ENCODE assay signal across 10 cellular contexts in the genomic region with DNA sequence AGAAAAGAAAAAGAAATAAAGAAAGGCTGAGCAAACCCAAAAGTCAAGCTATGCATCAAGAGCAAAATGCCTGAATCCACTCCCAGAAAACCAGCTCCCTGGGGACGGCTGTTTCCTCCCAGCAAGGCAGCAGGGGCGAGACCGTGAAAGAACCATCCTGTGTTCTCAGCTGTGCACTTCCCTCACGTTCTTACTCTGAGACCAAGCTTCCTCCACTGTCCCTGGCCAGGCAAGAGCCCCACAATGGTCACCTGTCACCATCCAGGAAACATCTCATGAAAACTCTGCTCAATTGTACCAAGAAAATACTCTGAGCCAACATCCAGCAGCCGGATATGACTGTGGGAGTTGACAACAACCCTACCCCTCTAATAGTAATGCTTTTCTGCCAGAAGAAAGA. TPM values are rescaled to one million over a fixed set of nuclear protein-coding genes. Genes with fewer than 3 reads are reported as not detected.
DNase-seq lines count a peak whose midpoint lies in the region; ATAC-seq and TF ChIP-seq lines count a peak whose summit lies in the region.
"Had no signal": no experiment of that assay in that cellular context is flagged by ENCODE, and none has a peak within 500 bp of the region (broad histone marks: within the 10 kb centered on the region; RNA-seq: fewer than 3 reads in every experiment).

No MANE protein-coding gene starts in this region.

- H3K4me3 ChIP-seq in endodermal cell (ENCODE audit: low read length) (no peak overlapping the region), sigmoid colon (no peak overlapping the region)

- H3K9me3 ChIP-seq in endodermal cell (ENCODE audit: control insufficient read depth, low read length) (no peaks in the 10 kb centered on the region), sigmoid colon (no peaks in the 10 kb centered on the region)

- H3K36me3 ChIP-seq in endodermal cell (ENCODE audit: control insufficient read depth, insufficient read depth, low read length) (peaks cover 9% of the 10 kb centered on the region), sigmoid colon (no peaks in the 10 kb centered on the region)

- TF ChIP-seq CTCF in endodermal cell (conservative IDR thresholded peaks at IDR 0.05) = no peak
- TF ChIP-seq CTCF in sigmoid colon (IDR thresholded peaks at IDR 0.05) = no peak

- no peak overlapping the region for H3K9ac ChIP-seq in endodermal cell (ENCODE audit: extremely low read depth, low read length, poor library complexity, severe bottlenecking)

- peaks cover 17% of the 10 kb centered on the region for H3K36me3 Mint-ChIP-seq in endodermal cell (ENCODE audit: low read depth)
- H3K36me3 Mint-ChIP-seq in activated naive CD8-positive, alpha-beta T cell treated with anti-CD3 and anti-CD28 coated beads, Interleukin-2, amount 50 U/mL, for 24 hours (ENCODE audit: low read depth) = no peaks in the 10 kb centered on the region
- H3K36me3 Mint-ChIP-seq in activated T-helper 17 cell treated with anti-CD3 and anti-CD28 coated beads, Interleukin-2, amount 50 U/mL, for 72 hours (ENCODE audit: low read depth) = no peaks in the 10 kb centered on the region

- H3K4me1 Mint-ChIP-seq in endodermal cell = peaks cover 23% of the 10 kb centered on the region
- H3K4me1 Mint-ChIP-seq in activated naive CD8-positive, alpha-beta T cell treated with anti-CD3 and anti-CD28 coated beads, Interleukin-2, amount 50 U/mL, for 24 hours = peaks cover 11% of the 10 kb centered on the region
- H3K4me1 Mint-ChIP-seq in activated T-helper 17 cell treated with anti-CD3 and anti-CD28 coated beads, Interleukin-2, amount 50 U/mL, for 72 hours = no peaks in the 10 kb centered on the region

- TF ChIP-seq EP300 in sigmoid colon (IDR thresholded peaks at IDR 0.05) = no peak

- intact Hi-C loops in sigmoid colon (cut with DNase I) = no loop called here

- DNase-seq in endodermal cell (no peak), sigmoid colon (no peak)
- no peak for DNase-seq in activated naive CD8-positive, alpha-beta T cell treated with anti-CD3 and anti-CD28 coated beads, Interleukin-2, amount 50 U/mL, for 24 hours
- DNase-seq in activated CD8-positive, alpha-beta memory T cell treated with anti-CD3 and anti-CD28 coated beads for 24 hours = no peak
- DNase-seq: NCI-H187 treated with DMSO at 0.1 percent for 48 hours had no signal

- WGBS in endodermal cell (ENCODE audit: insufficient coverage in 1 of 2, insufficient read length in 1 of 2), 2 experiments = 69 to 100% methylated on average over 2 to 5 of the region's 5 CpGs
- 15 to 35% methylated on average over 5 of the region's 5 CpGs for WGBS in sigmoid colon, 2 donors

- H3K4me3 Mint-ChIP-seq in endodermal cell = no peak overlapping the region
- H3K4me3 Mint-ChIP-seq in activated naive CD8-positive, alpha-beta T cell treated with anti-CD3 and anti-CD28 coated beads, Interleukin-2, amount 50 U/mL, for 24 hours = no peak overlapping the region
- no peak overlapping the region for H3K4me3 Mint-ChIP-seq in activated T-helper 17 cell treated with anti-CD3 and anti-CD28 coated beads, Interleukin-2, amount 50 U/mL, for 72 hours

- peaks cover 2% of the 10 kb centered on the region for H3K9me3 Mint-ChIP-seq in endodermal cell
- no peaks in the 10 kb centered on the region for H3K9me3 Mint-ChIP-seq in activated naive CD8-positive, alpha-beta T cell treated with anti-CD3 and anti-CD28 coated beads, Interleukin-2, amount 50 U/mL, for 24 hours
- no peaks in the 10 kb centered on the region for H3K9me3 Mint-ChIP-seq in activated T-helper 17 cell treated with anti-CD3 and anti-CD28 coated beads, Interleukin-2, amount 50 U/mL, for 72 hours

- H3K27ac Mint-ChIP-seq in endodermal cell = peak overlapping the region; percentile 20
- no peak overlapping the region for H3K27ac Mint-ChIP-seq in activated naive CD8-positive, alpha-beta T cell treated with anti-CD3 and anti-CD28 coated beads, Interleukin-2, amount 50 U/mL, for 24 hours
- no peak overlapping the region for H3K27ac Mint-ChIP-seq in activated T-helper 17 cell treated with anti-CD3 and anti-CD28 coated beads, Interleukin-2, amount 50 U/mL, for 72 hours

- no peak for TF ChIP-seq POLR2A in sigmoid colon (IDR thresholded peaks at IDR 0.05)

- H3K27me3 ChIP-seq in endodermal cell (ENCODE audit: control insufficient read depth, insufficient read depth, low read length, poor library complexity, severe bottlenecking) = no peaks in the 10 kb centered on the region
- no peaks in the 10 kb centered on the region for H3K27me3 ChIP-seq in sigmoid colon

- H3K27ac ChIP-seq in endodermal cell (ENCODE audit: low read depth, low read length) = no peak overlapping the region
- H3K27ac ChIP-seq in sigmoid colon = peak overlapping the region in 3 of 4 donors; percentile 17 to 42 (median 20)
- H3K27ac ChIP-seq: HL-60 had no signal

- ATAC-seq in GM18861 (IDR thresholded peaks at IDR 0.05; ENCODE audit: unreplicated experiment) (peak; percentile 61), HG03103 (IDR thresholded peaks at IDR 0.05; ENCODE audit: low read depth, unreplicated experiment) (peak; percentile 41), GM18870 (IDR thresholded peaks at IDR 0.05; ENCODE audit: unreplicated experiment) (no peak)
- no peak for ATAC-seq in activated naive CD8-positive, alpha-beta T cell treated with anti-CD3 and anti-CD28 coated beads, Interleukin-2, amount 50 U/mL, for 24 hours
- no peak for ATAC-seq in activated T-helper 17 cell treated with anti-CD3 and anti-CD28 coated beads, Interleukin-2, amount 50 U/mL, for 72 hours (replicated peaks)

- peaks cover 13% of the 10 kb centered on the region for H3K4me1 ChIP-seq in endodermal cell (ENCODE audit: control insufficient read depth, insufficient read depth, low read length)
- peaks cover 0 to 38% (median 29%) of the 10 kb centered on the region in 4 donors for H3K4me1 ChIP-seq in sigmoid colon

- no peaks in the 10 kb centered on the region for H3K27me3 Mint-ChIP-seq in endodermal cell (ENCODE audit: insufficient read depth)
- H3K27me3 Mint-ChIP-seq in activated naive CD8-positive, alpha-beta T cell treated with anti-CD3 and anti-CD28 coated beads, Interleukin-2, amount 50 U/mL, for 24 hours = no peaks in the 10 kb centered on the region
- no peaks in the 10 kb centered on the region for H3K27me3 Mint-ChIP-seq in activated T-helper 17 cell treated with anti-CD3 and anti-CD28 coated beads, Interleukin-2, amount 50 U/mL, for 72 hours

RNA-seq across cellular contexts. Expression of a gene that starts 22.9 kb away (rescaled TPM):
- 10 to 100 TPM; 12.6 to 14.2 TPM for total RNA-seq in endodermal cell
- polyA plus RNA-seq in endodermal cell (2013, experiment 1 of 2) = 5.4 TPM
- 6.1 TPM for polyA plus RNA-seq in endodermal cell (2013, experiment 2 of 2)
- total RNA-seq in sigmoid colon = 10 to 100 TPM in 3 of 4 donors, 1 to 10 TPM in 1; 6.9 to 21.3 (median 15.1) TPM
- polyA plus RNA-seq in sigmoid colon = 10 to 100 TPM; 48.8 to 61.7 (median 59.5) TPM
- total RNA-seq in activated T-helper 17 cell treated with anti-CD3 and anti-CD28 coated beads, Interleukin-2, amount 50 U/mL, for 72 hours = 1 to 10 TPM; 2.4 to 3.7 TPM

Comparison
In these comparisons a context has a peak if more than half of its experiments do, and no peak if none do; other contexts are left out.
1. ATAC-seq: peak in GM18861 (single experiment) and HG03103 (single experiment); none in activated naive CD8-positive, alpha-beta T cell treated with anti-CD3 and anti-CD28 coated beads, Interleukin-2, amount 50 U/mL, for 24 hours (single experiment), activated T-helper 17 cell treated with anti-CD3 and anti-CD28 coated beads, Interleukin-2, amount 50 U/mL, for 72 hours (single experiment) and GM18870 (single experiment).